ENCODE assay signal across 1 cellular context in the genomic region with DNA sequence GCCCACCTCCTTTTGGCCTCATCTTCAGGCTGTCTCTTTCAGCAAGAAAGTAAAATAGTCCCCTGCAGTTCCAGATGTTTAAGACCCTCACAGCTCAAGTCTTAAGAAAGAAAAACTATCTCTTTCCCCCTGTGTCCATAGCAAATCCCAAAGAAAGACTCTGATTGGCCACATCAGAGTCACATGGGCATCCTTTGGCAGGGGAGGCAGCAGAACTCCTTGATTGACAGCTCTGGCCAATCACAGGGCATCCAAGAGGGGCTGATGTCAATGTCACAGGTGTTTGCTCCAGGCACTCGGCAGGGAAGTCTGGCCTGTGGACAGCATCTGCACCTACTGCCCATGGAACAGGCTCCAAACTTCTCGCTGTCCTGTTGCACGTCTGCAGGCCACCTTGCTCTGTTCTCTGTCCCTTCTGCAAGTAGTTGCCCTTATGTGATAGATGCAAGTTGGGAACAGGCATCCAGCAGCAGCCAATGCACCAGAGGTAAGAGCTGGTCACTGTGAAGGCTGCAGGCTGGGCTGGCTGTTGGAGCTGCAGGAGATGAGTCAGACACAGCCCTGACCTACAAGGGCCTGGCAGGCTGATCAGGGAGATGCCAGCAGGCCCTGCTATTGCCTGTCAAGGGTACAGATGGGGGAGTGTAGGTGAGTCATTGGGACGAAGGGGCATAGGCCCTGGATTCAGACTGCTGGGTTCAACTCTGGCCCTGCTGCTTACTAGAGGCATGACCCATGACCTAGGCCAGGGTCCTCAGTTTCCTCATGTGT.
TF ChIP-seq lines count a peak whose summit lies in the region.

No MANE protein-coding gene starts in this region.

TF ChIP-seq in endothelial cell of umbilical vein, 7 proteins besides CTCF, POLR2A, EP300 and RAD21:
- TF ChIP-seq MYC (IDR thresholded peaks at IDR 0.05; ENCODE audit: low read depth, low read length), result no peak
- no peak for TF ChIP-seq FOS (IDR thresholded peaks at IDR 0.05; ENCODE audit: borderline replicate concordance, insufficient read depth, low read length)
- no peak for TF ChIP-seq POLR2AphosphoS5 (IDR thresholded peaks at IDR 0.05; ENCODE audit: insufficient read depth, low read depth, low read length)
- TF ChIP-seq JUN (IDR thresholded peaks at IDR 0.05; ENCODE audit: borderline replicate concordance, insufficient read depth, insufficient read length, low read depth), result no peak
- TF ChIP-seq MAX (IDR thresholded peaks at IDR 0.05; ENCODE audit: insufficient read depth, insufficient read length), result no peak
- TF ChIP-seq GATA2 (IDR thresholded peaks at IDR 0.05; ENCODE audit: insufficient read depth, insufficient read length, low read depth, low read length), result no peak
- no peak for TF ChIP-seq EZH2 (IDR thresholded peaks at IDR 0.05; ENCODE audit: borderline replicate concordance, low read depth, low read length, severe bottlenecking)
